ENCODE assay signal across 25 cellular contexts in genomic region chr12:26783133-26783531, GRCh38.
"Had no signal": no experiment of that assay in that cellular context is flagged by ENCODE, and none has a peak within 500 bp of the region (broad histone marks: within the 10 kb centered on the region; RNA-seq: fewer than 3 reads in every experiment).

No MANE protein-coding gene starts in this region.

- H3K4me3 ChIP-seq: cardiac muscle cell had no signal

- H3K36me3 ChIP-seq: brain microvascular endothelial cell, cardiac muscle cell had no signal

- H3K27me3 Mint-ChIP-seq: activated B cell treated with CpG ODN at 0.5 μM for 24 hours; activated CD4-positive, alpha-beta T cell treated with anti-CD3 and anti-CD28 coated beads, Interleukin-2, amount 10 ng/mL, durations not matched to agents 24 days and 14 days; activated CD8-positive, alpha-beta memory T cell treated with anti-CD3 and anti-CD28 coated beads, Interleukin-2, amount 10 ng/mL, durations not matched to agents 7 days and 5 days; activated naive CD8-positive, alpha-beta T cell; T-helper 17 cell had no signal

- H3K27ac Mint-ChIP-seq: activated B cell treated with CpG ODN at 0.5 μM for 24 hours; activated CD4-positive, alpha-beta T cell treated with anti-CD3 and anti-CD28 coated beads, Interleukin-2, amount 10 ng/mL, durations not matched to agents 24 days and 14 days; activated CD8-positive, alpha-beta memory T cell treated with anti-CD3 and anti-CD28 coated beads, Interleukin-2, amount 10 ng/mL, durations not matched to agents 7 days and 5 days; activated naive CD4-positive, alpha-beta T cell treated with anti-CD3 and anti-CD28 coated beads for 36 hours; activated naive CD8-positive, alpha-beta T cell; T-helper 17 cell had no signal

- H3K4me3 Mint-ChIP-seq: activated B cell treated with CpG ODN at 0.5 μM for 24 hours; activated CD4-positive, alpha-beta T cell treated with anti-CD3 and anti-CD28 coated beads, Interleukin-2, amount 10 ng/mL, durations not matched to agents 24 days and 14 days; activated CD8-positive, alpha-beta memory T cell treated with anti-CD3 and anti-CD28 coated beads, Interleukin-2, amount 10 ng/mL, durations not matched to agents 7 days and 5 days; activated naive CD4-positive, alpha-beta T cell treated with anti-CD3 and anti-CD28 coated beads for 36 hours; activated naive CD8-positive, alpha-beta T cell; activated T-cell treated with anti-CD3 and anti-CD28 coated beads, Interleukin-2, amount 50 U/mL, for 4 hours; T-helper 17 cell had no signal

- H3K27ac ChIP-seq: brain microvascular endothelial cell, cardiac muscle cell had no signal

- ATAC-seq: activated CD8-positive, alpha-beta memory T cell treated with anti-CD3 and anti-CD28 coated beads, Interleukin-2, amount 10 ng/mL, durations not matched to agents 7 days and 5 days; activated T-cell treated with anti-CD3 and anti-CD28 coated beads, Interleukin-2, amount 50 U/mL, for 4 hours; T-helper 17 cell had no signal

- H3K4me1 Mint-ChIP-seq: activated B cell treated with CpG ODN at 0.5 μM for 24 hours had no signal

- H3K27me3 ChIP-seq: brain microvascular endothelial cell, cardiac muscle cell had no signal

- DNase-seq: activated B cell treated with CpG ODN at 0.5 μM for 24 hours; activated CD4-positive, alpha-beta T cell treated with anti-CD3 and anti-CD28 coated beads for 1 hour; activated CD4-positive, alpha-beta T cell treated with anti-CD3 and anti-CD28 coated beads, Interleukin-2, amount 10 ng/mL, durations not matched to agents 24 days and 14 days; activated CD4-positive, alpha-beta T cell treated with anti-CD3 and anti-CD28 coated beads, Interleukin-2, amount 50 U/mL, for 48 hours; activated CD8-positive, alpha-beta memory T cell treated with anti-CD3 and anti-CD28 coated beads, Interleukin-2, amount 10 ng/mL, durations not matched to agents 7 days and 5 days; activated gamma-delta T cell; activated naive CD4-positive, alpha-beta T cell treated with anti-CD3 and anti-CD28 coated beads for 36 hours; activated T-cell treated with anti-CD3 and anti-CD28 coated beads, Interleukin-2, amount 50 U/mL, for 4 hours; brain microvascular endothelial cell; KBM-7; NCI-H1092; NCI-H1417; NCI-H1694; NCI-H2029; NCI-H2107; NCI-H2171 treated with DMSO at 0.1 percent for 48 hours; NCI-H345; NCI-H510A; NCI-H526 treated with DMSO at 0.1 percent for 48 hours; NCI-H82; SIG-M5; T-helper 17 cell; T1000 had no signal

- H3K9me3 Mint-ChIP-seq: activated B cell treated with CpG ODN at 0.5 μM for 24 hours had no signal
